Comparison of ENCODE assay signal across 8 cellular contexts in genomic region chr7:151782598-151783448, GRCh38.
DNase-seq lines count a peak whose midpoint lies in the region; ATAC-seq and TF ChIP-seq lines count a peak whose summit lies in the region.

No MANE protein-coding gene starts in this region.

- intact Hi-C loops in left lung (cut with DNase I): loop anchor here in 1 of 2 donors (10.0 kb wide), 1 partner anchor 152 kb away; no protein-coding TSS in a partner anchor

- peak; percentile 95 for ATAC-seq in left lung

- no peaks in the 10 kb centered on the region for H3K27me3 ChIP-seq in left lung

- H3K4me3 ChIP-seq in HFF-Myc (replicated peaks; ENCODE audit: low read depth, low read length) (no peak overlapping the region), choroid plexus epithelial cell (ENCODE audit: low read depth, low read length) (peak overlapping the region; percentile 27), left lung (peak overlapping the region; percentile 8 to 9)

- H3K4me1 ChIP-seq in left lung: peaks cover 7 to 14% of the 10 kb centered on the region in 2 donors

- H3K27ac ChIP-seq in left lung: no peak overlapping the region

- H3K9me3 ChIP-seq in left lung: no peaks in the 10 kb centered on the region

- DNase-seq in HFF-Myc (ENCODE audit: extremely low read depth, low read depth) (no peak), MV-4-11 (lab: John Stamatoyannopoulos, UW) (peak; percentile 65), choroid plexus epithelial cell (ENCODE audit: low read depth) (peak; percentile 43), left lung (peak; percentile 74 to 96), SKM-1 treated with dmso at 0.1 percent for 144 hours (lab: John Stamatoyannopoulos, UW; ENCODE audit: unreplicated experiment) (no peak)
- DNase-seq in activated CD4-positive, alpha-beta T cell treated with anti-CD3 and anti-CD28 coated beads for 4 hours: peak; percentile 63 to 65
- DNase-seq in stimulated activated CD4-positive, alpha-beta T cell treated with anti-CD3 and anti-CD28 coated beads, TNF-alpha, amount 100 ng/mL, for 1 hour (ENCODE audit: low read depth in 3 of 3, low spot score in 1 of 3): peak; percentile 12 to 60 (median 44)

- peak; percentile 86 for TF ChIP-seq CTCF in GM12872 (IDR thresholded peaks at IDR 0.05; ENCODE audit: insufficient read depth, low read depth, low read length)
- peak; percentile 86 for TF ChIP-seq CTCF in HFF-Myc (IDR thresholded peaks at IDR 0.05; ENCODE audit: low read depth, low read length, missing control alignments)
- TF ChIP-seq CTCF in choroid plexus epithelial cell (conservative IDR thresholded peaks at IDR 0.05; ENCODE audit: low read depth, low read length): peak; percentile 81
- peak; percentile 78 to 95 for TF ChIP-seq CTCF in left lung (IDR thresholded peaks at IDR 0.05)

- H3K36me3 ChIP-seq in left lung: peaks cover 0 to 20% of the 10 kb centered on the region in 2 donors

Comparison
In these comparisons a context has a peak if more than half of its experiments do, and no peak if none do; other contexts are left out.
1. DNase-seq: peak in MV-4-11 (single experiment), activated CD4-positive, alpha-beta T cell treated with anti-CD3 and anti-CD28 coated beads for 4 hours (2 of 2), choroid plexus epithelial cell (single experiment), left lung (2 of 2) and stimulated activated CD4-positive, alpha-beta T cell treated with anti-CD3 and anti-CD28 coated beads, TNF-alpha, amount 100 ng/mL, for 1 hour (3 of 3); none in HFF-Myc (single experiment) and SKM-1 treated with dmso at 0.1 percent for 144 hours (single experiment).
2. Peak in every context shown above with its lines, with median percentiles within 50 percentile points of each other: CTCF ChIP-seq.